ENCODE assay signal across 12 cellular contexts in genomic region chr4:108783666-108784463, GRCh38. TPM values are rescaled to one million over a fixed set of nuclear protein-coding genes. Genes with fewer than 3 reads are reported as not detected.
DNase-seq lines count a peak whose midpoint lies in the region; ATAC-seq and TF ChIP-seq lines count a peak whose summit lies in the region.
"Had no signal": no experiment of that assay in that cellular context is flagged by ENCODE, and none has a peak within 500 bp of the region (broad histone marks: within the 10 kb centered on the region; RNA-seq: fewer than 3 reads in every experiment).

No MANE protein-coding gene starts in this region.

- ATAC-seq in HG03520 (IDR thresholded peaks at IDR 0.05; ENCODE audit: unreplicated experiment): no peak
- ATAC-seq in HG03196 (IDR thresholded peaks at IDR 0.05; ENCODE audit: unreplicated experiment): no peak
- ATAC-seq: stimulated activated memory B cell treated with anti-CD40 and anti-IgM and Interleukin-4, amounts not matched to agents 10 μg/mL and 1 μg/mL and 100 μg/mL, for 72 hours had no signal

- no peaks in the 10 kb centered on the region for H3K4me1 ChIP-seq in Caco-2
- peaks cover 2 to 13% (median 9%) of the 10 kb centered on the region in 4 donors for H3K4me1 ChIP-seq in liver (ENCODE audit: control insufficient read depth in 4 of 4, insufficient read depth in 4 of 4, low read length in 3 of 4)

- CTCF ChIA-PET in Caco-2 (lab: Charles Lee): no interaction called here

- no peak overlapping the region for H3K27ac ChIP-seq in liver (ENCODE audit: low read depth in 1 of 2, low read length in 2 of 2)

- no peaks in the 10 kb centered on the region for H3K4me1 Mint-ChIP-seq in Caco-2 (ENCODE audit: low read depth, unreplicated experiment)
- H3K4me1 Mint-ChIP-seq: central memory CD8-positive, alpha-beta T cell; stimulated activated memory B cell treated with anti-CD40 and anti-IgM and Interleukin-4, amounts not matched to agents 10 μg/mL and 1 μg/mL and 100 μg/mL, for 72 hours had no signal

- no peaks in the 10 kb centered on the region for H3K27me3 ChIP-seq in Caco-2 (replicated peaks; ENCODE audit: control insufficient read depth, insufficient read depth, low read length)
- no peaks in the 10 kb centered on the region for H3K27me3 ChIP-seq in liver (ENCODE audit: control insufficient read depth in 4 of 4, insufficient read depth in 4 of 4, low read length in 3 of 4)

- no peak overlapping the region for H3K9ac ChIP-seq in liver (ENCODE audit: low read depth in 1 of 2, low read length in 2 of 2)

- H3K9me3 Mint-ChIP-seq in Caco-2 (ENCODE audit: unreplicated experiment): no peaks in the 10 kb centered on the region
- H3K9me3 Mint-ChIP-seq: central memory CD8-positive, alpha-beta T cell; stimulated activated memory B cell treated with anti-CD40 and anti-IgM and Interleukin-4, amounts not matched to agents 10 μg/mL and 1 μg/mL and 100 μg/mL, for 72 hours had no signal

- TF ChIP-seq RAD21 in liver (IDR thresholded peaks at IDR 0.05): peak; percentile 78 to 84

- H3K27me3 Mint-ChIP-seq in Caco-2 (ENCODE audit: insufficient read depth, unreplicated experiment): peaks cover 3% of the 10 kb centered on the region
- H3K27me3 Mint-ChIP-seq: stimulated activated memory B cell treated with anti-CD40 and anti-IgM and Interleukin-4, amounts not matched to agents 10 μg/mL and 1 μg/mL and 100 μg/mL, for 72 hours had no signal

- DNase-seq in Caco-2 (no peak), astrocyte of the hippocampus (ENCODE audit: low read depth, low spot score) (peak; percentile 13), germinal center (ENCODE audit: low spot score) (no peak), NCI-H526 treated with DMSO at 0.1 percent for 48 hours (lab: John Stamatoyannopoulos, UW) (no peak)
- DNase-seq: NCI-H1092 had no signal

- H3K36me3 ChIP-seq in Caco-2 (ENCODE audit: control insufficient read depth, insufficient read depth, low read length) (no peaks in the 10 kb centered on the region), liver (ENCODE audit: control insufficient read depth in 4 of 4, insufficient read depth in 3 of 4, low read depth in 1 of 4, low read length in 3 of 4) (no peaks in the 10 kb centered on the region)

- H3K4me3 ChIP-seq in Caco-2 (ENCODE audit: low read depth, low read length): no peak overlapping the region
- H3K4me3 ChIP-seq in liver (ENCODE audit: low read depth in 1 of 3, low read length in 3 of 3): no peak overlapping the region

- TF ChIP-seq CTCF in Caco-2 (IDR thresholded peaks at IDR 0.05; ENCODE audit: insufficient read depth in 1 of 2, low read depth in 1 of 2, low read length in 1 of 2, severe bottlenecking in 1 of 2, unreplicated experiment in 1 of 2) (peak; percentile 15 to 23), LNCAP (IDR thresholded peaks at IDR 0.05) (peak; percentile 38; the same call in 1 of the 2 replicates), liver (IDR thresholded peaks at IDR 0.05; ENCODE audit: low read depth, low read length, missing input control) (peak; percentile 47)

- POLR2A ChIA-PET in Caco-2 (lab: Charles Lee): no interaction called here

- WGBS in liver: 29% methylated on average over 3 of the region's 3 CpGs

- no TSS peak for BruUV-seq in Caco-2 (replicated peaks; lab: Mats Ljungman, UMichigan)

- H3K27ac Mint-ChIP-seq in Caco-2 (ENCODE audit: unreplicated experiment): no peak overlapping the region
- H3K27ac Mint-ChIP-seq: stimulated activated memory B cell treated with anti-CD40 and anti-IgM and Interleukin-4, amounts not matched to agents 10 μg/mL and 1 μg/mL and 100 μg/mL, for 72 hours had no signal

- intact Hi-C loops in Caco-2 (cut with micrococcal nuclease; ENCODE audit: unreplicated experiment): loop anchor here (1.0 kb wide), 1 partner anchor 101 kb away; no protein-coding TSS in a partner anchor

- no peaks in the 10 kb centered on the region for H3K36me3 Mint-ChIP-seq in Caco-2 (ENCODE audit: insufficient read depth, unreplicated experiment)
- H3K36me3 Mint-ChIP-seq: stimulated activated memory B cell treated with anti-CD40 and anti-IgM and Interleukin-4, amounts not matched to agents 10 μg/mL and 1 μg/mL and 100 μg/mL, for 72 hours had no signal

- no peak overlapping the region for H3K4me3 Mint-ChIP-seq in Caco-2 (ENCODE audit: unreplicated experiment)
- H3K4me3 Mint-ChIP-seq: central memory CD8-positive, alpha-beta T cell; stimulated activated memory B cell treated with anti-CD40 and anti-IgM and Interleukin-4, amounts not matched to agents 10 μg/mL and 1 μg/mL and 100 μg/mL, for 72 hours had no signal

- H3K9me3 ChIP-seq in Caco-2 (no peaks in the 10 kb centered on the region), liver (ENCODE audit: control insufficient read depth in 4 of 4, low read length in 3 of 4) (no peaks in the 10 kb centered on the region)

TF ChIP-seq in liver, 16 proteins besides CTCF, POLR2A, EP300 and RAD21:
- TF ChIP-seq TAF1 (conservative IDR thresholded peaks at IDR 0.05) (no peak), HNF4A (conservative IDR thresholded peaks at IDR 0.05) (peak in 1 of 2 donors; percentile 25), SP1 (IDR thresholded peaks at IDR 0.05) (no peak), RXRA (IDR thresholded peaks at IDR 0.05) (peak; percentile 44 to 48)
TF ChIP-seq in liver: peak in this region for 2.

RNA-seq across cellular contexts. Expression of gene ETNPPL, which starts 21.0 kb away (rescaled TPM):
- total RNA-seq in Caco-2 (2022): not detected in 2 replicates
- total RNA-seq in liver: 10 to 100 TPM in 1 of 2 donors, 1 to 10 TPM in 1; 2.5 to 43.3 TPM
- polyA plus RNA-seq in liver: 10 to 100 TPM; 17.7 to 32.8 TPM
- total RNA-seq: skeletal muscle tissue had no signal
